In genomic region chr2:159738509-159739390, GRCh38 we compare ENCODE assay signal across 13 cellular contexts. TPM values are rescaled to one million over a fixed set of nuclear protein-coding genes. Genes with fewer than 3 reads are reported as not detected.
DNase-seq lines count a peak whose midpoint lies in the region; ATAC-seq, FAIRE-seq and TF ChIP-seq lines count a peak whose summit lies in the region.
"Had no signal": no experiment of that assay in that cellular context is flagged by ENCODE, and none has a peak within 500 bp of the region (broad histone marks: within the 10 kb centered on the region; RNA-seq: fewer than 3 reads in every experiment).

No MANE protein-coding gene starts in this region.

- DNase-seq in GM12891 (ENCODE audit: insufficient read length, low spot score) (no peak), LHCN-M2 (ENCODE audit: low read depth) (peak; percentile 20), NCI-H2196 (lab: John Stamatoyannopoulos, UW; ENCODE audit: unreplicated experiment) (no peak), SKM-1 (lab: John Stamatoyannopoulos, UW; ENCODE audit: unreplicated experiment) (no peak)
- no peak for DNase-seq in naive thymus-derived CD8-positive, alpha-beta T cell
- DNase-seq in T-helper 2 cell treated with Interferon-gamma antibody and Interleukin-4, amounts not matched to agents 5 μg/mL and 100 μg/mL, for 36 hours (ENCODE audit: low spot score) = no peak
- DNase-seq: activated CD8-positive, alpha-beta memory T cell treated with anti-CD3 and anti-CD28 coated beads for 24 hours; foreskin melanocyte; NCI-H1436; NCI-H69; stimulated activated CD4-positive, alpha-beta T cell treated with anti-CD3 and anti-CD28 coated beads, Interleukin-4, amount 100 ng/mL, for 1 hour had no signal

- H3K9me3 Mint-ChIP-seq in naive thymus-derived CD8-positive, alpha-beta T cell = no peaks in the 10 kb centered on the region
- H3K9me3 Mint-ChIP-seq in T-helper 2 cell treated with Interferon-gamma antibody and Interleukin-4, amounts not matched to agents 5 μg/mL and 100 μg/mL, for 36 hours = peaks cover 3% of the 10 kb centered on the region
- H3K9me3 Mint-ChIP-seq: activated naive CD4-positive, alpha-beta T cell treated with anti-CD3 and anti-CD28 coated beads, Interleukin-2, amount 50 U/mL, for 72 hours had no signal

- H3K27me3 Mint-ChIP-seq in naive thymus-derived CD8-positive, alpha-beta T cell = no peaks in the 10 kb centered on the region
- no peaks in the 10 kb centered on the region for H3K27me3 Mint-ChIP-seq in T-helper 2 cell treated with Interferon-gamma antibody and Interleukin-4, amounts not matched to agents 5 μg/mL and 100 μg/mL, for 36 hours (ENCODE audit: low read depth)

- ATAC-seq in esophagus mucosa = peak; percentile 26
- no peak for ATAC-seq in naive thymus-derived CD8-positive, alpha-beta T cell

- no peak for TF ChIP-seq POLR2A in GM12891 (IDR thresholded peaks at IDR 0.05; ENCODE audit: low read depth, low read length)

- no peak overlapping the region for H3K4me3 Mint-ChIP-seq in naive thymus-derived CD8-positive, alpha-beta T cell
- H3K4me3 Mint-ChIP-seq in T-helper 2 cell treated with Interferon-gamma antibody and Interleukin-4, amounts not matched to agents 5 μg/mL and 100 μg/mL, for 36 hours = no peak overlapping the region

- peaks cover 0 to 83% (median 32%) of the 10 kb centered on the region in 3 donors for H3K36me3 Mint-ChIP-seq in naive thymus-derived CD8-positive, alpha-beta T cell
- H3K36me3 Mint-ChIP-seq in T-helper 2 cell treated with Interferon-gamma antibody and Interleukin-4, amounts not matched to agents 5 μg/mL and 100 μg/mL, for 36 hours (ENCODE audit: low read depth) = peaks cover 64% of the 10 kb centered on the region

- peak overlapping the region in 6 of 10 donors; percentile 4 to 66 (median 52) for H3K27ac Mint-ChIP-seq in naive thymus-derived CD8-positive, alpha-beta T cell
- H3K27ac Mint-ChIP-seq in T-helper 2 cell treated with Interferon-gamma antibody and Interleukin-4, amounts not matched to agents 5 μg/mL and 100 μg/mL, for 36 hours = no peak overlapping the region

- POLR2A ChIA-PET in naive thymus-derived CD8-positive, alpha-beta T cell (lab: Charles Lee) = no interaction called here

- FAIRE-seq in GM12891 (lab: Jason Lieb, UNC) = no peak

- H3K4me1 Mint-ChIP-seq in naive thymus-derived CD8-positive, alpha-beta T cell = peaks cover 15 to 45% (median 34%) of the 10 kb centered on the region in 4 donors
- H3K4me1 Mint-ChIP-seq in T-helper 2 cell treated with Interferon-gamma antibody and Interleukin-4, amounts not matched to agents 5 μg/mL and 100 μg/mL, for 36 hours (ENCODE audit: low read depth) = peaks cover 25% of the 10 kb centered on the region

TF ChIP-seq in GM12891, 5 proteins besides CTCF, POLR2A, EP300 and RAD21:
- TF ChIP-seq PAX5 (IDR thresholded peaks at IDR 0.05; ENCODE audit: insufficient read depth, low read length, severe bottlenecking) (no peak), POU2F2 (IDR thresholded peaks at IDR 0.05; ENCODE audit: low read depth, low read length) (0 out of 2 replicates have a peak, but pooled peaks have one; percentile 18), TAF1 (IDR thresholded peaks at IDR 0.05; ENCODE audit: low read depth, low read length) (no peak), SPI1 (IDR thresholded peaks at IDR 0.05; ENCODE audit: low read depth, low read length) (peak; percentile 70), POLR2AphosphoS5 (IDR thresholded peaks at IDR 0.05; ENCODE audit: low read depth, low read length) (peak; percentile 52; the same call in 1 of the 2 replicates)
TF ChIP-seq in GM12891: peak in this region for 3.

RNA-seq across cellular contexts. Expression of gene MARCHF7, which starts 26.4 kb away (rescaled TPM):
- 41.8 TPM for polyA plus RNA-seq in GM12891 (2012; ENCODE audit: low read depth, missing spikeins)
- total RNA-seq in LHCN-M2 (2014; rRNA removed) (98.2 and 124 TPM in 2 replicates), esophagus mucosa (86.3 TPM)
- 21.0 TPM for polyA plus RNA-seq in LHCN-M2 (2012)
- 100 to 1,000 TPM; 145 to 156 TPM for total RNA-seq in naive thymus-derived CD8-positive, alpha-beta T cell
- polyA plus RNA-seq in naive thymus-derived CD8-positive, alpha-beta T cell = 100 to 1,000 TPM; 147 to 158 (median 157) TPM

RNA-seq across cellular contexts. Expression of gene CD302, which starts 59.3 kb away (rescaled TPM):
- 1.7 TPM for polyA plus RNA-seq in GM12891 (2012; ENCODE audit: low read depth, missing spikeins)
- total RNA-seq in LHCN-M2 (2014; rRNA removed) (6.3 and 9.0 TPM in 2 replicates), esophagus mucosa (1.6 TPM)
- polyA plus RNA-seq in LHCN-M2 (2012) = 1.9 TPM
- total RNA-seq in naive thymus-derived CD8-positive, alpha-beta T cell = 1 to 10 TPM; 1.3 to 1.8 TPM
- polyA plus RNA-seq in naive thymus-derived CD8-positive, alpha-beta T cell = under 1 TPM; 0.19 to 0.82 (median 0.34) TPM
